Comparison of ENCODE assay signal across 30 cellular contexts in the genomic region with DNA sequence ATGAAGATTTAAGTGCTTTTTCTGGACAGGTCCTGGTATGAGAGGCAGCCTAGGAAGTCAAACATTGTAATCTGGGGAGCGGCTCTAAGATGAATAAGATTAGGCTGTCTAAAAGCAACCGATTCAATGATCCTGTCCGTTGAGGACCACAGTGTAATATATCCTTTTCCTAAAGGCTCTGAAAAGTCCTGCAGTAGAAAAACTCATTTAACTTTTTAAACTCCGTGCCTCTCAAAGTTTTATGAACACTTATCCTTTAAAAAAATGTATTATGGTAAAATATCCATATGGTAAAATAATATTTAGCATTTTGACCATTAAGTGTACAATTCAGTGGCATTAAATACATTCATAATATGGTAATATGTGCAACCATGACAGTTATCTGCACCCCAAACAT. TPM values are rescaled to one million over a fixed set of nuclear protein-coding genes. Genes with fewer than 3 reads are reported as not detected.
DNase-seq lines count a peak whose midpoint lies in the region; ATAC-seq, FAIRE-seq and TF ChIP-seq lines count a peak whose summit lies in the region.
"Had no signal": no experiment of that assay in that cellular context is flagged by ENCODE, and none has a peak within 500 bp of the region (broad histone marks: within the 10 kb centered on the region; RNA-seq: fewer than 3 reads in every experiment).

No MANE protein-coding gene starts in this region.

- CTCF ChIA-PET in HepG2 (lab: Yijun Ruan, JAX; ENCODE audit: low intra/inter-chr PET ratio, low total read pairs): no interaction called here

- no peaks in the 10 kb centered on the region for H3K79me2 ChIP-seq in HepG2 (ENCODE audit: insufficient read depth, low read length)

- in situ Hi-C loops in HepG2 (cut with HindIII; ENCODE audit: extremely low pct_ligation_motif_present, low pct_unique_long_range_greater_than_20kb): no loop called here

- DNase-seq in HepG2 (ENCODE audit: low spot score) (no peak), esophagus muscularis mucosa (ENCODE audit: extremely low spot score) (no peak), sciatic nerve (ENCODE audit: low spot score) (no peak), vagina (ENCODE audit: extremely low spot score in 2 of 2) (no peak), germinal center (ENCODE audit: low spot score) (no peak)
- no peak for DNase-seq in activated CD4-positive, alpha-beta T cell treated with anti-CD3 and anti-CD28 coated beads for 4 hours
- DNase-seq: activated CD4-positive, alpha-beta memory T cell treated with anti-CD3 and anti-CD28 coated beads, Interleukin-2, amount 10 ng/mL, durations not matched to agents 7 days and 5 days; activated CD4-positive, alpha-beta T cell treated with anti-CD3 and anti-CD28 coated beads for 1 hour; activated CD8-positive, alpha-beta memory T cell treated with anti-CD3 and anti-CD28 coated beads, Interleukin-2, amount 50 U/mL, for 4 hours; activated naive CD4-positive, alpha-beta T cell; activated naive CD8-positive, alpha-beta T cell treated with anti-CD3 and anti-CD28 coated beads, Interleukin-2, amount 50 U/mL, for 24 hours; CD4-positive, alpha-beta T cell; dermis blood vessel endothelial cell; DND-41; GF-D8; naive B cell; NCI-H1092; NCI-H187 treated with DMSO at 0.1 percent for 48 hours; NCI-H510A; PC-3; stimulated activated CD4-positive, alpha-beta T cell treated with anti-CD3 and anti-CD28 coated beads, Interleukin-4, amount 100 ng/mL, for 24 hours; T-helper 17 cell had no signal

- H3K9me3 ChIP-seq in liver (ENCODE audit: control insufficient read depth in 4 of 4, low read length in 3 of 4) (no peaks in the 10 kb centered on the region), HepG2 (ENCODE audit: low read length) (no peaks in the 10 kb centered on the region), esophagus muscularis mucosa (no peaks in the 10 kb centered on the region), vagina (no peaks in the 10 kb centered on the region)
- H3K9me3 ChIP-seq: neutrophil, prostate gland had no signal

- no peaks in the 10 kb centered on the region for H4K20me1 ChIP-seq in HepG2 (ENCODE audit: insufficient read depth, low read length)

- no peak overlapping the region for H2AFZ ChIP-seq in HepG2 (ENCODE audit: low read length)

- H3K27me3 ChIP-seq in liver (ENCODE audit: control insufficient read depth in 4 of 4, insufficient read depth in 4 of 4, low read length in 3 of 4): no peaks in the 10 kb centered on the region
- H3K27me3 ChIP-seq in HepG2 (ENCODE audit: control insufficient read depth in 1 of 2, insufficient read depth in 2 of 2, low read length in 2 of 2): no peaks in the 10 kb centered on the region; a peak in 1 of 5 replicates
- H3K27me3 ChIP-seq in esophagus muscularis mucosa: no peaks in the 10 kb centered on the region
- no peaks in the 10 kb centered on the region for H3K27me3 ChIP-seq in vagina
- H3K27me3 ChIP-seq: neutrophil had no signal

- no TSS peak for BruUV-seq in HepG2 (replicated peaks; lab: Mats Ljungman, UMichigan)

- H3K27ac ChIP-seq in liver (ENCODE audit: low read depth in 1 of 2, low read length in 2 of 2): peak overlapping the region; percentile 72 to 80
- H3K27ac ChIP-seq in HepG2 (ENCODE audit: extremely low read length, insufficient read depth, low read length): no peak overlapping the region
- H3K27ac ChIP-seq in esophagus muscularis mucosa (replicated peaks in 1 of 4): peak overlapping the region; percentile 70 to 80 (median 74)
- peak overlapping the region; percentile 72 for H3K27ac ChIP-seq in vagina
- H3K27ac ChIP-seq: neutrophil had no signal

- ATAC-seq in HepG2: no peak
- ATAC-seq in sciatic nerve: peak; percentile 31
- no peak for ATAC-seq in HG02623 (IDR thresholded peaks at IDR 0.05; ENCODE audit: unreplicated experiment)
- ATAC-seq: activated naive CD8-positive, alpha-beta T cell treated with anti-CD3 and anti-CD28 coated beads, Interleukin-2, amount 50 U/mL, for 24 hours; HCT116; left ventricle myocardium superior; T-helper 17 cell had no signal

- TF ChIP-seq RAD21 in liver (IDR thresholded peaks at IDR 0.05) (no peak), HepG2 (CRISPR knock-in tag; IDR thresholded peaks at IDR 0.05) (no peak)

- TF ChIP-seq POLR2A in HepG2 (IDR thresholded peaks at IDR 0.05; ENCODE audit: insufficient read depth in 1 of 2, low read depth in 2 of 2, low read length in 2 of 2) (no peak), esophagus muscularis mucosa (IDR thresholded peaks at IDR 0.05; ENCODE audit: low read depth) (no peak), vagina (IDR thresholded peaks at IDR 0.05) (no peak)

- H3K4me2 ChIP-seq in HepG2 (ENCODE audit: low read depth, low read length): no peak overlapping the region

- TF ChIP-seq EP300 in HepG2 (IDR thresholded peaks at IDR 0.05; ENCODE audit: low read depth in 2 of 2, low read length in 2 of 2) (no peak), HepG2 (CRISPR knock-in tag; IDR thresholded peaks at IDR 0.05; ENCODE audit: borderline replicate concordance) (no peak), esophagus muscularis mucosa (IDR thresholded peaks at IDR 0.05) (no peak)

- H3K4me3 ChIP-seq in liver (ENCODE audit: low read depth in 1 of 3, low read length in 3 of 3) (no peak overlapping the region), HepG2 (replicated peaks in 1 of 3; ENCODE audit: insufficient read depth in 1 of 3, low read depth in 2 of 3, low read length in 3 of 3) (no peak overlapping the region), esophagus muscularis mucosa (no peak overlapping the region), vagina (no peak overlapping the region)
- H3K4me3 ChIP-seq: prostate gland had no signal

- no peaks in the 10 kb centered on the region for H3K36me3 ChIP-seq in liver (ENCODE audit: control insufficient read depth in 4 of 4, insufficient read depth in 3 of 4, low read depth in 1 of 4, low read length in 3 of 4)
- H3K36me3 ChIP-seq in HepG2 (replicated peaks in 1 of 2; ENCODE audit: control insufficient read depth in 1 of 2, insufficient read depth in 2 of 2, low read length in 2 of 2): no peaks in the 10 kb centered on the region
- peaks cover 0 to 30% (median 8%) of the 10 kb centered on the region in 4 donors for H3K36me3 ChIP-seq in esophagus muscularis mucosa
- no peaks in the 10 kb centered on the region for H3K36me3 ChIP-seq in vagina
- H3K36me3 ChIP-seq: neutrophil, prostate gland had no signal

- POLR2A ChIA-PET in HepG2 (lab: Yijun Ruan, JAX): interaction anchor here (1.5 kb wide), 1 partner anchor 13 kb away, joined by 3 read pairs; no protein-coding TSS in a partner anchor

- TF ChIP-seq CTCF in liver (IDR thresholded peaks at IDR 0.05; ENCODE audit: low read depth, low read length, missing input control): no peak
- no peak for TF ChIP-seq CTCF in HepG2 (CRISPR knock-in tag; IDR thresholded peaks at IDR 0.05)
- TF ChIP-seq CTCF in esophagus muscularis mucosa (IDR thresholded peaks at IDR 0.05): no peak
- no peak for TF ChIP-seq CTCF in vagina (IDR thresholded peaks at IDR 0.05)

- 85% methylated on average over 4 of the region's 4 CpGs for WGBS in liver
- 70% methylated on average over 4 of the region's 4 CpGs for WGBS in HepG2 (ENCODE audit: low lambda C conversion rate)
- WGBS in esophagus muscularis mucosa: 64% methylated on average over 4 of the region's 4 CpGs

- H3K4me1 ChIP-seq in liver (ENCODE audit: control insufficient read depth in 4 of 4, insufficient read depth in 4 of 4, low read length in 3 of 4) (peaks cover 17 to 44% (median 28%) of the 10 kb centered on the region in 4 donors), HepG2 (ENCODE audit: insufficient read depth, low read length) (peaks cover 52% of the 10 kb centered on the region), esophagus muscularis mucosa (peaks cover 64 to 90% (median 77%) of the 10 kb centered on the region in 4 donors), vagina (peaks cover 68% of the 10 kb centered on the region)
- H3K4me1 ChIP-seq: prostate gland had no signal

- H3K9ac ChIP-seq in liver (ENCODE audit: low read depth in 1 of 2, low read length in 2 of 2) (peak overlapping the region in 1 of 2 donors; percentile 29), HepG2 (ENCODE audit: insufficient read depth, low read depth, low read length) (no peak overlapping the region)

- intact Hi-C loops in HepG2 (cut with micrococcal nuclease; ENCODE audit: unreplicated experiment): no loop called here
- intact Hi-C loops in esophagus muscularis mucosa (cut with DNase I): no loop called here
- intact Hi-C loops in sciatic nerve (cut with DNase I): no loop called here
- intact Hi-C loops in vagina (cut with DNase I): loop anchor here (5.0 kb wide), 2 partner anchors 41 to 56 kb away; partner anchors contain the start of gene ATOH8

- no peak for FAIRE-seq in HepG2 (lab: Jason Lieb, UNC)
- FAIRE-seq: A204.1, islet of Langerhans had no signal

TF ChIP-seq in liver, 16 proteins besides CTCF, POLR2A, EP300 and RAD21 (continues in another document):
- TF ChIP-seq NR2F2 (IDR thresholded peaks at IDR 0.05): no peak

RNA-seq across cellular contexts. Expression of gene ATOH8, which starts 39.8 kb away (rescaled TPM):
- total RNA-seq in liver (10 to 100 TPM in 1 of 2 donors, under 1 TPM in 1; 0.33 to 37.7 TPM), HepG2 (2016; rRNA removed; fragmentation: Illumina TruSeq; extraction: Trizol) (0.11 and 0.13 TPM in 2 replicates), esophagus muscularis mucosa (100 to 1,000 TPM in 1 of 4 donors, 10 to 100 TPM in 3; 41.1 to 124 (median 62.5) TPM), sciatic nerve (57.2 TPM), vagina (66.5 TPM)
- polyA plus RNA-seq in liver (10 to 100 TPM; 20.4 to 33.2 TPM), HepG2 (2011; rRNA removed) (0.22 and 0.61 TPM in 2 replicates)
- 0.10 TPM in 1 of 2 replicates, not detected in the other for total RNA-seq in HepG2 (2016; cell fraction: cytosol; rRNA removed; fragmentation: Illumina TruSeq; extraction: Trizol; ENCODE audit: low read depth)
- 0.13 and 0.21 TPM in 2 replicates for total RNA-seq in HepG2 (2016; cell fraction: insoluble cytoplasmic fraction; rRNA removed; fragmentation: Illumina TruSeq; extraction: Trizol)
- 0.12 and 0.21 TPM in 2 replicates for total RNA-seq in HepG2 (2016; cell fraction: membrane; rRNA removed; fragmentation: Illumina TruSeq; extraction: Trizol)
- 0.34 and 0.38 TPM in 2 replicates for total RNA-seq in HepG2 (2016; cell fraction: nucleus; rRNA removed; fragmentation: Illumina TruSeq; extraction: Trizol)
- polyA plus RNA-seq in HepG2 (2011; cell fraction: cytosol; rRNA removed): 0.23 and 0.62 TPM in 2 replicates
- 0.55 and 0.88 TPM in 2 replicates for polyA plus RNA-seq in HepG2 (2011; cell fraction: nucleus; rRNA removed)
- polyA plus RNA-seq in HepG2 (2012): 0.13 TPM in 1 of 2 replicates, not detected in the other
- polyA plus RNA-seq in HepG2 (2016; cell fraction: cytosol; fragmentation: Illumina TruSeq; extraction: Trizol; ENCODE audit: low read depth): not detected in 2 replicates
- 0.11 and 0.14 TPM in 2 replicates for polyA plus RNA-seq in HepG2 (2016; cell fraction: insoluble cytoplasmic fraction; fragmentation: Illumina TruSeq; extraction: Trizol; ENCODE audit: low read depth)
- 0.13 TPM in 1 of 2 replicates, not detected in the other for polyA plus RNA-seq in HepG2 (2016; cell fraction: membrane; fragmentation: Illumina TruSeq; extraction: Trizol; ENCODE audit: low read depth)
- 0.15 and 0.25 TPM in 2 replicates for polyA plus RNA-seq in HepG2 (2016; cell fraction: nucleus; fragmentation: Illumina TruSeq; extraction: Trizol; ENCODE audit: insufficient read depth, low read depth)
- polyA minus RNA-seq in HepG2 (2011; rRNA and poly(A)+ RNA removed; ENCODE audit: low replicate concordance): 1.6 and 10.7 TPM in 2 replicates
- polyA minus RNA-seq in HepG2 (2011; cell fraction: cytosol; rRNA and poly(A)+ RNA removed): 0.44 TPM in 1 of 2 replicates, not detected in the other
- polyA minus RNA-seq in HepG2 (2011; cell fraction: nucleus; rRNA and poly(A)+ RNA removed): 0.62 and 1.4 TPM in 2 replicates
- total RNA-seq: CD4-positive, alpha-beta T cell; T-helper 17 cell had no signal
